24 cellular contexts compared by ENCODE assay signal in the genomic region with DNA sequence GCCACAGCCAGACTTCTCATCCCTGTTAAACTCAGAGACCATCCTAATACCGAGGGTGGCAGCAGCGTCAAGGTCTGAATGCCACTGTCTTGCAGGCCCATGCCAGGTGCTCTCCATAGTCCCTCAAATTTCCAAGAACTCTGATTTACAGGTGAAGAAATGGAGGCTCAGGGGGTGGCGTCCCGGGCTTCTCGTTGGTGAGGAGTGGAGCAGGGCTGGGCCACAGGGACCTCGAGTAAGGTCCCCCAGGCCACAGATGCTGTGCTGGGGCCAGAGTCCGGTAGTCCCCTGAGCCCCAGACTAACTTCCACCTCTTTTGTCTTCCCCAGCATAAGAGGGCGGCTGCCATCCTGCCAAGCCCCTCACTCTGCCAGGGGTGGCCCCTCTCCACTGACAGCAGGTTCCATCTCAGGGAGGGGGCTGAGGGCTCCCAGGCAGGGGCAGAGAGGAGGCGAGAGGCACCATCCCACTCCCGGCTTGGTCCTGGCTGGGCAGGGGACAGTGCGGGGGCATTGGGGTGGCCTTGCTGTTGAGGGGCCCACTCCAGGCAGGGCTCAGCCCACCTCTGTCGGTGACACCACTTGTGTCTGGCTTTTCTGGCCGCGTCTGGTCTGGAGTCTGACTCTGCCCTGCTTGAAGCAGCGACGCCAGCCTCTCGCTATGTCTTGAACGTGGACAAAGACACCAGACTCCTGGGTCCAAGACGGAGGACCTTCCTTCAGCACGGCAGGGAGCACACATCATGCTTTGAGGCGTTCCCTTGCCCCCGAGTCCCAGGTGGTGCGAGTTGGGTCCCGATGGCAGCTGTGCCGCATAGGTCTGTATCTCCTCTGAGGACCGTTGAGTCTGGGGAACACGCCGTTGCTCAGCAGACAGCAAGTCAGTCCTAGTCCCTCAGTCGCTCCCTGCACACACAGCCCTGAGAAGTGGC. TPM values are rescaled to one million over a fixed set of nuclear protein-coding genes. Genes with fewer than 3 reads are reported as not detected.
"Had no signal": no experiment of that assay in that cellular context is flagged by ENCODE, and none has a peak within 500 bp of the region (broad histone marks: within the 10 kb centered on the region; RNA-seq: fewer than 3 reads in every experiment).

No MANE protein-coding gene starts in this region.

- H3K4me1 ChIP-seq: breast epithelium had no signal

- H3K9me3 ChIP-seq: breast epithelium, heart right ventricle, left lung, stomach, suprapubic skin, tibial nerve had no signal

- H3K9me3 Mint-ChIP-seq: activated CD4-positive, alpha-beta memory T cell treated with anti-CD3 and anti-CD28 coated beads, Interleukin-2, amount 10 ng/mL, durations not matched to agents 7 days and 5 days; activated CD4-positive, alpha-beta T cell treated with anti-CD3 and anti-CD28 coated beads, Interleukin-2, amount 10 ng/mL, durations not matched to agents 24 days and 14 days; activated naive CD4-positive, alpha-beta T cell treated with anti-CD3 and anti-CD28 coated beads for 36 hours; activated naive CD8-positive, alpha-beta T cell treated with anti-CD3 and anti-CD28 coated beads, Interleukin-2, amount 10 ng/mL, durations not matched to agents 7 days and 5 days; activated T-cell treated with anti-CD3 and anti-CD28 coated beads, Interleukin-2, amount 50 U/mL, for 72 hours; memory B cell; neural crest cell; T-cell; T-helper 2 cell treated with Interferon-gamma antibody and Interleukin-4, amounts not matched to agents 5 μg/mL and 100 μg/mL, for 36 hours had no signal

- ATAC-seq: activated CD4-positive, CD25-positive, alpha-beta regulatory T cell treated with anti-CD3 and anti-CD28 coated beads, Interleukin-2, amount 50 U/mL, for 24 hours; activated T-cell treated with anti-CD3 and anti-CD28 coated beads, Interleukin-2, amount 50 U/mL, for 72 hours; heart right ventricle; left lung; T-cell had no signal

- H3K27ac Mint-ChIP-seq: activated CD4-positive, alpha-beta memory T cell treated with anti-CD3 and anti-CD28 coated beads, Interleukin-2, amount 10 ng/mL, durations not matched to agents 7 days and 5 days; activated CD4-positive, alpha-beta T cell treated with anti-CD3 and anti-CD28 coated beads, Interleukin-2, amount 10 ng/mL, durations not matched to agents 24 days and 14 days; activated naive CD4-positive, alpha-beta T cell treated with anti-CD3 and anti-CD28 coated beads for 36 hours; activated naive CD8-positive, alpha-beta T cell treated with anti-CD3 and anti-CD28 coated beads, Interleukin-2, amount 10 ng/mL, durations not matched to agents 7 days and 5 days; activated T-cell treated with anti-CD3 and anti-CD28 coated beads, Interleukin-2, amount 50 U/mL, for 72 hours; memory B cell; progenitor cell of endocrine pancreas; T-cell; T-helper 2 cell treated with Interferon-gamma antibody and Interleukin-4, amounts not matched to agents 5 μg/mL and 100 μg/mL, for 36 hours had no signal

- H3K4me1 Mint-ChIP-seq: activated CD4-positive, alpha-beta memory T cell treated with anti-CD3 and anti-CD28 coated beads, Interleukin-2, amount 10 ng/mL, durations not matched to agents 7 days and 5 days; activated CD4-positive, alpha-beta T cell treated with anti-CD3 and anti-CD28 coated beads, Interleukin-2, amount 10 ng/mL, durations not matched to agents 24 days and 14 days; neural crest cell; T-cell had no signal

- FAIRE-seq: urothelium cell line had no signal

- H3K4me3 ChIP-seq: breast epithelium, heart right ventricle, left lung, stomach, suprapubic skin, tibial nerve had no signal

- DNase-seq: activated CD4-positive, alpha-beta memory T cell treated with anti-CD3 and anti-CD28 coated beads, Interleukin-2, amount 10 ng/mL, durations not matched to agents 7 days and 5 days; activated CD4-positive, alpha-beta T cell treated with anti-CD3 and anti-CD28 coated beads, Interleukin-2, amount 10 ng/mL, durations not matched to agents 24 days and 14 days; activated effector memory CD4-positive, alpha-beta T cell treated with Interleukin-2 at 50 U/mL for 16 hours; activated naive CD4-positive, alpha-beta T cell treated with anti-CD3 and anti-CD28 coated beads for 36 hours; activated naive CD8-positive, alpha-beta T cell treated with anti-CD3 and anti-CD28 coated beads, Interleukin-2, amount 10 ng/mL, durations not matched to agents 7 days and 5 days; activated T-cell treated with anti-CD3 and anti-CD28 coated beads, Interleukin-2, amount 50 U/mL, for 72 hours; amniotic stem cell; cortex of kidney; stimulated activated CD4-positive, alpha-beta T cell treated with anti-CD3 and anti-CD28 coated beads, Interleukin-1b, Interleukin-23, amount 100 ng/mL, for 48 hours; stomach; T-cell had no signal

- H3K4me3 Mint-ChIP-seq: activated CD4-positive, alpha-beta memory T cell treated with anti-CD3 and anti-CD28 coated beads, Interleukin-2, amount 10 ng/mL, durations not matched to agents 7 days and 5 days; activated CD4-positive, alpha-beta T cell treated with anti-CD3 and anti-CD28 coated beads, Interleukin-2, amount 10 ng/mL, durations not matched to agents 24 days and 14 days; activated naive CD4-positive, alpha-beta T cell treated with anti-CD3 and anti-CD28 coated beads for 36 hours; activated naive CD8-positive, alpha-beta T cell treated with anti-CD3 and anti-CD28 coated beads, Interleukin-2, amount 10 ng/mL, durations not matched to agents 7 days and 5 days; activated T-cell treated with anti-CD3 and anti-CD28 coated beads, Interleukin-2, amount 50 U/mL, for 72 hours; memory B cell; neural crest cell; T-cell; T-helper 2 cell treated with Interferon-gamma antibody and Interleukin-4, amounts not matched to agents 5 μg/mL and 100 μg/mL, for 36 hours had no signal

- H3K27ac ChIP-seq: breast epithelium, epithelial cell of prostate, heart right ventricle, left lung, stomach, suprapubic skin, tibial nerve, VCaP had no signal

- H3K36me3 ChIP-seq: breast epithelium, heart right ventricle, left lung, stomach, suprapubic skin, tibial nerve had no signal

- H3K36me3 Mint-ChIP-seq: T-cell had no signal

RNA-seq across cellular contexts. Expression of gene KLHL30, which starts 15.9 kb away (rescaled TPM):
- total RNA-seq: activated CD4-positive, alpha-beta memory T cell treated with anti-CD3 and anti-CD28 coated beads, Interleukin-2, amount 10 ng/mL, durations not matched to agents 7 days and 5 days; activated CD4-positive, alpha-beta T cell treated with anti-CD3 and anti-CD28 coated beads, Interleukin-2, amount 10 ng/mL, durations not matched to agents 24 days and 14 days; activated naive CD4-positive, alpha-beta T cell treated with anti-CD3 and anti-CD28 coated beads for 36 hours; activated naive CD8-positive, alpha-beta T cell treated with anti-CD3 and anti-CD28 coated beads, Interleukin-2, amount 10 ng/mL, durations not matched to agents 7 days and 5 days; activated T-cell treated with anti-CD3 and anti-CD28 coated beads, Interleukin-2, amount 50 U/mL, for 72 hours; T-cell had no signal

RNA-seq across cellular contexts. Expression of gene ERFE, which starts 36.2 kb away (rescaled TPM):
- total RNA-seq: activated CD4-positive, alpha-beta memory T cell treated with anti-CD3 and anti-CD28 coated beads, Interleukin-2, amount 10 ng/mL, durations not matched to agents 7 days and 5 days; suprapubic skin; T-cell; tibial nerve had no signal
